28 cellular contexts compared by ENCODE assay signal in the genomic region with DNA sequence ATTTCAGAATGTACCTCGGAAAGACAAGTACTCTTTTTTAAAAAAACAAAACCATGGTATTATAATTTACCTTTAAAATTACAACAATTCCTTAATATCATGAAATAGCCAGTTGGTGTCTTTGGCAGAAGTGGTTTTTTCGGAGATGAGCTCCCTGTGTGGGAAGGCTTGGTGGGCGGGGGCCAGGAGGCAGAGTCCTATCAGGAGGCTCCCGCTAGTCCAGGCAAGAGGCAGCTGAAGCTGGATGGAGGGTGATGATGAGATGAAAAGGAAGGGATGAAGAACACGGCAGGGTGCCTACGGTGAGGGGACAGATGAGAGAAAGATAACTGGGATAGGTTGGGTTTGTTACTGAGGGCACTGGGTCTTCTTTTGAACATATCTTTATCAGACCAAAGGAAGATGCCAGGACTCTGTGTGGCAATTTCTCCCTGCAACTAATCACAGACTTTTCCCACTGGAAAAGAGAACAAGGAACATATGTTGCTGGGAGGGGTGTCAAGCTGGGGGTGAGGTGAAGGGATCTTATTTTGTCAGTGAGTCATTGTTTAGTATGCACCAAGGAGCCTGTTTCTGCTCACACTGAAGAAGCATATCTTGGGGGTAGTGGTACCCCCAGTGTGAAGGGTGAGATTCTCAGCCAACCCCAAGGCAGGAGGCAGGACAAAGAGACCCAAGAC.
DNase-seq lines count a peak whose midpoint lies in the region; ATAC-seq and TF ChIP-seq lines count a peak whose summit lies in the region.
"Had no signal": no experiment of that assay in that cellular context is flagged by ENCODE, and none has a peak within 500 bp of the region (broad histone marks: within the 10 kb centered on the region; RNA-seq: fewer than 3 reads in every experiment).

No MANE protein-coding gene starts in this region.

- ATAC-seq in activated T-helper 17 cell treated with anti-CD3 and anti-CD28 coated beads, Interleukin-2, amount 50 U/mL, for 72 hours (replicated peaks): no peak
- ATAC-seq in GM21360 (IDR thresholded peaks at IDR 0.05; ENCODE audit: unreplicated experiment): no peak
- ATAC-seq: A549; activated naive CD4-positive, alpha-beta T cell treated with anti-CD3 and anti-CD28 coated beads, Interleukin-2, amount 50 U/mL, for 72 hours; HCT116; K562 had no signal

- H3K27me3 Mint-ChIP-seq in activated T-helper 17 cell treated with anti-CD3 and anti-CD28 coated beads, Interleukin-2, amount 50 U/mL, for 72 hours: no peaks in the 10 kb centered on the region
- H3K27me3 Mint-ChIP-seq in endodermal cell (ENCODE audit: insufficient read depth) (no peaks in the 10 kb centered on the region), nephron progenitor cell (ENCODE audit: low read depth, poor library complexity) (no peaks in the 10 kb centered on the region)

- no peak for DNase-seq in endodermal cell
- DNase-seq in nephron progenitor cell: no peak
- no peak for DNase-seq in central memory CD4-positive, alpha-beta T cell
- no peak for DNase-seq in stimulated activated CD4-positive, alpha-beta T cell treated with anti-CD3 and anti-CD28 coated beads, Interleukin-2, amount 100 ng/mL, for 24 hours
- DNase-seq in COLO668 (lab: John Stamatoyannopoulos, UW; ENCODE audit: unreplicated experiment): no peak
- DNase-seq: activated CD4-positive, alpha-beta T cell treated with anti-CD3 and anti-CD28 coated beads, Interleukin-2, amount 50 U/mL, for 48 hours; activated CD4-positive, CD25-positive, alpha-beta regulatory T cell; activated CD8-positive, alpha-beta memory T cell treated with anti-CD3 and anti-CD28 coated beads, Interleukin-2, amount 50 U/mL, for 4 hours; COR-L47; DMS79; effector CD4-positive, alpha-beta T cell; immature natural killer cell; mesenchymal stem cell; NCI-H1105; NCI-H2029; NCI-H226; NCI-H82; stomach; T-helper 1 cell; tibial artery had no signal

- WGBS in endodermal cell (ENCODE audit: insufficient coverage in 1 of 2, insufficient read length in 1 of 2), 2 experiments: 90 to 92% methylated on average over 4 to 6 of the region's 6 CpGs

- peak overlapping the region; percentile 21 for H3K27ac Mint-ChIP-seq in activated T-helper 17 cell treated with anti-CD3 and anti-CD28 coated beads, Interleukin-2, amount 50 U/mL, for 72 hours
- H3K27ac Mint-ChIP-seq in endodermal cell: no peak overlapping the region
- H3K27ac Mint-ChIP-seq in nephron progenitor cell: peak overlapping the region; percentile 23
- H3K27ac Mint-ChIP-seq: activated naive CD4-positive, alpha-beta T cell treated with anti-CD3 and anti-CD28 coated beads, Interleukin-2, amount 50 U/mL, for 72 hours had no signal

- no peak for TF ChIP-seq CTCF in endodermal cell (conservative IDR thresholded peaks at IDR 0.05)
- TF ChIP-seq CTCF in nephron progenitor cell (IDR thresholded peaks at IDR 0.05): no peak

- H4K20me1 ChIP-seq in BLaER1: no peaks in the 10 kb centered on the region

- no peaks in the 10 kb centered on the region for H3K9me3 Mint-ChIP-seq in activated T-helper 17 cell treated with anti-CD3 and anti-CD28 coated beads, Interleukin-2, amount 50 U/mL, for 72 hours
- H3K9me3 Mint-ChIP-seq in endodermal cell (peaks cover 9% of the 10 kb centered on the region), nephron progenitor cell (no peaks in the 10 kb centered on the region)
- H3K9me3 Mint-ChIP-seq: activated naive CD4-positive, alpha-beta T cell treated with anti-CD3 and anti-CD28 coated beads, Interleukin-2, amount 50 U/mL, for 72 hours; immature natural killer cell had no signal

- H3K4me2 ChIP-seq in BLaER1: peak overlapping the region; percentile 48
- H3K4me2 ChIP-seq: A549 had no signal

- H3K27ac ChIP-seq in BLaER1 (no peak overlapping the region), endodermal cell (ENCODE audit: low read depth, low read length) (peak overlapping the region; percentile 61)
- H3K27ac ChIP-seq: A549, ascending aorta, stomach, tibial artery had no signal

- no peaks in the 10 kb centered on the region for H3K9me3 ChIP-seq in BLaER1
- peaks cover 7% of the 10 kb centered on the region for H3K9me3 ChIP-seq in endodermal cell (ENCODE audit: control insufficient read depth, low read length)
- H3K9me3 ChIP-seq: A549, ascending aorta, stomach, tibial artery had no signal

- H3K4me1 Mint-ChIP-seq in activated T-helper 17 cell treated with anti-CD3 and anti-CD28 coated beads, Interleukin-2, amount 50 U/mL, for 72 hours: no peaks in the 10 kb centered on the region
- peaks cover 6% of the 10 kb centered on the region for H3K4me1 Mint-ChIP-seq in endodermal cell
- H3K4me1 Mint-ChIP-seq in nephron progenitor cell: peaks cover 34% of the 10 kb centered on the region
- H3K4me1 Mint-ChIP-seq: immature natural killer cell had no signal

- H3K27me3 ChIP-seq in BLaER1 (no peaks in the 10 kb centered on the region), endodermal cell (ENCODE audit: control insufficient read depth, insufficient read depth, low read length, poor library complexity, severe bottlenecking) (no peaks in the 10 kb centered on the region)
- H3K27me3 ChIP-seq: ascending aorta, stomach, tibial artery had no signal

- H3K4me3 ChIP-seq in BLaER1 (no peak overlapping the region), endodermal cell (ENCODE audit: low read length) (no peak overlapping the region)
- H3K4me3 ChIP-seq: A549, ascending aorta, K562, stomach, tibial artery had no signal

- H3K4me1 ChIP-seq in BLaER1: peaks cover 10% of the 10 kb centered on the region
- H3K4me1 ChIP-seq in endodermal cell (ENCODE audit: control insufficient read depth, insufficient read depth, low read length): no peaks in the 10 kb centered on the region
- H3K4me1 ChIP-seq: A549, ascending aorta, stomach, tibial artery had no signal

- peaks cover 66% of the 10 kb centered on the region for H3K36me3 Mint-ChIP-seq in activated T-helper 17 cell treated with anti-CD3 and anti-CD28 coated beads, Interleukin-2, amount 50 U/mL, for 72 hours (ENCODE audit: low read depth)
- H3K36me3 Mint-ChIP-seq in endodermal cell (ENCODE audit: low read depth) (peaks cover 30% of the 10 kb centered on the region), nephron progenitor cell (ENCODE audit: low read depth) (peaks cover 36% of the 10 kb centered on the region)

- no peak overlapping the region for H3K4me3 Mint-ChIP-seq in activated T-helper 17 cell treated with anti-CD3 and anti-CD28 coated beads, Interleukin-2, amount 50 U/mL, for 72 hours
- H3K4me3 Mint-ChIP-seq in endodermal cell (no peak overlapping the region), nephron progenitor cell (no peak overlapping the region)
- H3K4me3 Mint-ChIP-seq: immature natural killer cell had no signal

- H3K9ac ChIP-seq in BLaER1 (no peak overlapping the region), endodermal cell (ENCODE audit: extremely low read depth, low read length, poor library complexity, severe bottlenecking) (no peak overlapping the region)

- H3K36me3 ChIP-seq in BLaER1: peaks cover 94% of the 10 kb centered on the region
- H3K36me3 ChIP-seq in endodermal cell (ENCODE audit: control insufficient read depth, insufficient read depth, low read length): peaks cover 37% of the 10 kb centered on the region
